ENCODE assay signal across 19 cellular contexts in the genomic region with DNA sequence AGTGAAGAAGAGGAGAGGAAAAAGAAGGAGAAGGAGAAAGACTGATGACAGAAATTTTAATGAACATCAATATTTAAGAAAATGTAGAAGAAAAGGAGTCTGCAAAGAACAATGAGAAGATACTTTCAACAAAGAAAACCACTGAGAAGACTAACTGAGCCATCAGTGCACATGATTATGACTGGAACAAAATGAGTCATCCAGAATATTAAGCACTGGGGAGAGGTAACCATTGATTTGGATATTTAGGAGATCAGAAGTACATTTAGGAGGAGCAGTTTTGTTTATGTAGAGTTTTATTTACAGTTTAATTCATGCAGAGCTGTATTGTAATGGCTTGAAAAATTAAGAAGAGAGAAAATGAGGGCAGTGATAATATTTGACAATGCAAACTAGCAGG.
DNase-seq lines count a peak whose midpoint lies in the region; ATAC-seq, FAIRE-seq and TF ChIP-seq lines count a peak whose summit lies in the region.
"Had no signal": no experiment of that assay in that cellular context is flagged by ENCODE, and none has a peak within 500 bp of the region (broad histone marks: within the 10 kb centered on the region; RNA-seq: fewer than 3 reads in every experiment).

No MANE protein-coding gene starts in this region.

- FAIRE-seq in A549 (lab: Jason Lieb, UNC): no peak
- peak; percentile 23 for FAIRE-seq in H54 (lab: Jason Lieb, UNC)
- FAIRE-seq: GM12892 had no signal

- H3K4me3 Mint-ChIP-seq in T-helper 2 cell treated with Interferon-gamma antibody and Interleukin-4, amounts not matched to agents 5 μg/mL and 100 μg/mL, for 36 hours: no peak overlapping the region
- no peak overlapping the region for H3K4me3 Mint-ChIP-seq in activated CD8-positive, alpha-beta T cell treated with anti-CD3 and anti-CD28 coated beads for 36 hours
- H3K4me3 Mint-ChIP-seq: CD8-positive, alpha-beta T cell had no signal

- no peaks in the 10 kb centered on the region for H3K36me3 Mint-ChIP-seq in T-helper 2 cell treated with Interferon-gamma antibody and Interleukin-4, amounts not matched to agents 5 μg/mL and 100 μg/mL, for 36 hours (ENCODE audit: low read depth)
- no peaks in the 10 kb centered on the region for H3K36me3 Mint-ChIP-seq in activated CD8-positive, alpha-beta T cell treated with anti-CD3 and anti-CD28 coated beads for 36 hours (ENCODE audit: low read depth)
- H3K36me3 Mint-ChIP-seq: CD8-positive, alpha-beta T cell had no signal

- H3K4me1 Mint-ChIP-seq in T-helper 2 cell treated with Interferon-gamma antibody and Interleukin-4, amounts not matched to agents 5 μg/mL and 100 μg/mL, for 36 hours (ENCODE audit: low read depth): peaks cover 4% of the 10 kb centered on the region
- H3K4me1 Mint-ChIP-seq in activated CD8-positive, alpha-beta T cell treated with anti-CD3 and anti-CD28 coated beads for 36 hours (ENCODE audit: low read depth): no peaks in the 10 kb centered on the region

- TF ChIP-seq EP300 in A549 (IDR thresholded peaks at IDR 0.05): no peak

- ATAC-seq in A549 (no peak), foreskin keratinocyte (peak; percentile 91), HG02981 (IDR thresholded peaks at IDR 0.05; ENCODE audit: unreplicated experiment) (no peak), HG03196 (IDR thresholded peaks at IDR 0.05; ENCODE audit: unreplicated experiment) (no peak)
- no peak for ATAC-seq in activated CD8-positive, alpha-beta T cell treated with anti-CD3 and anti-CD28 coated beads for 36 hours
- ATAC-seq: CD8-positive, alpha-beta T cell; stimulated activated naive CD8-positive, alpha-beta T cell treated with anti-CD3 and anti-CD28 coated beads, Interleukin-15, Interleukin-2, amounts not matched to agents 100 U/mL and 50 U/mL, for 24 hours had no signal

- intact Hi-C loops in activated CD8-positive, alpha-beta T cell treated with anti-CD3 and anti-CD28 coated beads for 36 hours (cut with micrococcal nuclease): no loop called here

- TF ChIP-seq POLR2A in A549 (IDR thresholded peaks at IDR 0.05; ENCODE audit: low read length) (no peak), H54 (IDR thresholded peaks at IDR 0.05; ENCODE audit: low read depth, low read length) (no peak)

- no peak for TF ChIP-seq RAD21 in A549 (conservative IDR thresholded peaks at IDR 0.05 in 1 of 2, IDR thresholded peaks at IDR 0.05 in 1 of 2)

- peak overlapping the region; percentile 38 for H3K27ac Mint-ChIP-seq in T-helper 2 cell treated with Interferon-gamma antibody and Interleukin-4, amounts not matched to agents 5 μg/mL and 100 μg/mL, for 36 hours
- H3K27ac Mint-ChIP-seq in activated CD8-positive, alpha-beta T cell treated with anti-CD3 and anti-CD28 coated beads for 36 hours: no peak overlapping the region
- H3K27ac Mint-ChIP-seq: activated T-helper 2 cell treated with anti-CD3 and anti-CD28 coated beads, Interferon-gamma antibody, Interleukin-2, Interleukin-4, amounts not matched to agents 10 μg/mL and 5 μg/mL and 100 μg/mL, durations not matched to agents 14 hours and 24 hours and 36 hours; CD8-positive, alpha-beta T cell; progenitor cell of endocrine pancreas had no signal

- 0 out of 3 replicates have a peak overlapping the region, but pooled peaks have one; percentile 7 for H3K4me2 ChIP-seq in A549

- no peak for TF ChIP-seq CTCF in A549 (IDR thresholded peaks at IDR 0.05)
- no peak for TF ChIP-seq CTCF in foreskin keratinocyte (conservative IDR thresholded peaks at IDR 0.05)
- TF ChIP-seq CTCF in activated CD8-positive, alpha-beta T cell treated with anti-CD3 and anti-CD28 coated beads for 36 hours (IDR thresholded peaks at IDR 0.05): no peak

- H3K27me3 ChIP-seq in foreskin keratinocyte: no peaks in the 10 kb centered on the region
- H3K27me3 ChIP-seq: ascending aorta, esophagus muscularis mucosa had no signal

- no peaks in the 10 kb centered on the region for H3K27me3 Mint-ChIP-seq in T-helper 2 cell treated with Interferon-gamma antibody and Interleukin-4, amounts not matched to agents 5 μg/mL and 100 μg/mL, for 36 hours (ENCODE audit: low read depth)
- H3K27me3 Mint-ChIP-seq in activated CD8-positive, alpha-beta T cell treated with anti-CD3 and anti-CD28 coated beads for 36 hours: no peaks in the 10 kb centered on the region

- POLR2A ChIA-PET in A549 (lab: Yijun Ruan, JAX): no interaction called here
- POLR2A ChIA-PET in activated CD8-positive, alpha-beta T cell treated with anti-CD3 and anti-CD28 coated beads for 36 hours (lab: Charles Lee): no interaction called here

- H3K9me3 Mint-ChIP-seq in T-helper 2 cell treated with Interferon-gamma antibody and Interleukin-4, amounts not matched to agents 5 μg/mL and 100 μg/mL, for 36 hours: no peaks in the 10 kb centered on the region
- no peaks in the 10 kb centered on the region for H3K9me3 Mint-ChIP-seq in activated CD8-positive, alpha-beta T cell treated with anti-CD3 and anti-CD28 coated beads for 36 hours
- H3K9me3 Mint-ChIP-seq: activated T-helper 2 cell treated with anti-CD3 and anti-CD28 coated beads, Interferon-gamma antibody, Interleukin-2, Interleukin-4, amounts not matched to agents 10 μg/mL and 5 μg/mL and 100 μg/mL, durations not matched to agents 14 hours and 24 hours and 36 hours; CD8-positive, alpha-beta T cell had no signal

- CTCF ChIA-PET in A549 (lab: Yijun Ruan, JAX): interaction anchor here (1.0 to 1.8 kb wide), 2 partner anchors 21 to 22 kb away, joined by 3 to 4 read pairs; no protein-coding TSS in a partner anchor
- CTCF ChIA-PET in activated CD8-positive, alpha-beta T cell treated with anti-CD3 and anti-CD28 coated beads for 36 hours (lab: Charles Lee): no interaction called here

- H3K9me3 ChIP-seq in A549: no peaks in the 10 kb centered on the region
- H3K9me3 ChIP-seq: ascending aorta, esophagus muscularis mucosa had no signal

- DNase-seq in A549 (ENCODE audit: low read depth in 1 of 2, low spot score in 1 of 2): no peak
- DNase-seq in H54 (ENCODE audit: insufficient read length, low spot score): no peak
- no peak for DNase-seq in T-helper 2 cell treated with Interferon-gamma antibody and Interleukin-4, amounts not matched to agents 5 μg/mL and 100 μg/mL, for 36 hours (ENCODE audit: low spot score)
- peak in 1 of 2 donors; percentile 42 for DNase-seq in foreskin keratinocyte
- no peak for DNase-seq in MV-4-11 (lab: John Stamatoyannopoulos, UW)
- DNase-seq in activated CD8-positive, alpha-beta T cell treated with anti-CD3 and anti-CD28 coated beads for 36 hours: no peak
- DNase-seq: activated CD8-positive, alpha-beta memory T cell treated with anti-CD3 and anti-CD28 coated beads for 24 hours; CD8-positive, alpha-beta T cell; cortex of kidney; NCI-H187 treated with DMSO at 0.1 percent for 48 hours; stimulated activated CD4-positive, alpha-beta T cell treated with anti-CD3 and anti-CD28 coated beads, Interleukin-12 subunit alpha, Interleukin-12 subunit beta, amount 100 ng/mL, for 4 hours; stimulated activated naive CD8-positive, alpha-beta T cell treated with anti-CD3 and anti-CD28 coated beads, Interleukin-15, Interleukin-2, amounts not matched to agents 100 U/mL and 50 U/mL, for 24 hours had no signal

- H3K27ac ChIP-seq in A549 (no peak overlapping the region), foreskin keratinocyte (no peak overlapping the region)
- H3K27ac ChIP-seq: ascending aorta, esophagus muscularis mucosa had no signal

- H3K4me3 ChIP-seq in A549: no peak overlapping the region
- H3K4me3 ChIP-seq: ascending aorta, esophagus muscularis mucosa had no signal

- peaks cover 8% of the 10 kb centered on the region; the same call in 1 of the 3 replicates for H3K4me1 ChIP-seq in A549
- no peaks in the 10 kb centered on the region for H3K4me1 ChIP-seq in foreskin keratinocyte
- H3K4me1 ChIP-seq: ascending aorta, esophagus muscularis mucosa had no signal

TF ChIP-seq in A549, 52 proteins besides CTCF, POLR2A, EP300 and RAD21:
- TF ChIP-seq FOSL2 (IDR thresholded peaks at IDR 0.05) (0 out of 2 replicates have a peak, but pooled peaks have one; percentile 19), FOSL2 (CRISPR knock-in tag; IDR thresholded peaks at IDR 0.05) (peak; percentile 51), JUNB (IDR thresholded peaks at IDR 0.05) (peak; percentile 27; the same call in 1 of the 2 replicates), ZNF302 (CRISPR knock-in tag; IDR thresholded peaks at IDR 0.05) (no peak)
